Comparison of ENCODE assay signal across 8 cellular contexts in genomic region chr5:52693279-52693678, GRCh38.
DNase-seq lines count a peak whose midpoint lies in the region; ATAC-seq, FAIRE-seq and TF ChIP-seq lines count a peak whose summit lies in the region.

No MANE protein-coding gene starts in this region.

- H3K27ac Mint-ChIP-seq in nephron progenitor cell, result no peak overlapping the region

- peak; percentile 55 for FAIRE-seq in endothelial cell of umbilical vein (lab: Jason Lieb, UNC)

- dilution Hi-C loops in endothelial cell of umbilical vein (cut with MboI; ENCODE audit: extremely low pct_ligation_motif_present, low sequenced_read_pairs), result no loop called here

- H3K4me3 ChIP-seq in endothelial cell of umbilical vein (replicated peaks in 1 of 3; ENCODE audit: insufficient read depth in 1 of 3, low read depth in 1 of 3, low read length in 3 of 3), result no peak overlapping the region

- H4K20me1 ChIP-seq in endothelial cell of umbilical vein (replicated peaks; ENCODE audit: control insufficient read depth, extremely low read depth, insufficient read depth, low read length), result no peaks in the 10 kb centered on the region

- no peaks in the 10 kb centered on the region for H3K4me1 ChIP-seq in endothelial cell of umbilical vein (ENCODE audit: control insufficient read depth, extremely low read depth, insufficient read depth, low read length)

- TF ChIP-seq CTCF in endothelial cell of umbilical vein (IDR thresholded peaks at IDR 0.05; ENCODE audit: extremely low read depth in 1 of 2, insufficient read depth in 1 of 2, low read depth in 1 of 2, low read length in 2 of 2) (peak; percentile 52 to 64), nephron progenitor cell (IDR thresholded peaks at IDR 0.05) (peak; percentile 49)

- H3K4me1 Mint-ChIP-seq in nephron progenitor cell, result peaks cover 7% of the 10 kb centered on the region

- no TSS peak for BruUV-seq in endothelial cell of umbilical vein (replicated peaks; lab: Mats Ljungman, UMichigan)

- TF ChIP-seq POLR2A in endothelial cell of umbilical vein (IDR thresholded peaks at IDR 0.05; ENCODE audit: low read depth, low read length), result no peak

- H3K9ac ChIP-seq in endothelial cell of umbilical vein (replicated peaks; ENCODE audit: extremely low read depth, insufficient read depth, low read length), result no peak overlapping the region

- H3K4me3 Mint-ChIP-seq in nephron progenitor cell, result no peak overlapping the region

- intact Hi-C loops in endothelial cell of umbilical vein (cut with micrococcal nuclease), result loop anchor here (1.0 to 10.0 kb wide), 6 partner anchors 12 to 402 kb away; no protein-coding TSS in a partner anchor

- H3K36me3 Mint-ChIP-seq in nephron progenitor cell (ENCODE audit: low read depth), result no peaks in the 10 kb centered on the region

- no peaks in the 10 kb centered on the region for H3K9me3 Mint-ChIP-seq in nephron progenitor cell

- H3K79me2 ChIP-seq in endothelial cell of umbilical vein (ENCODE audit: control insufficient read depth, insufficient read depth, low read length), result no peaks in the 10 kb centered on the region

- no peak overlapping the region for H3K4me2 ChIP-seq in endothelial cell of umbilical vein (ENCODE audit: insufficient read depth, low read length)

- peaks cover 2% of the 10 kb centered on the region in 2 experiments for H3K27me3 ChIP-seq in endothelial cell of umbilical vein (ENCODE audit: control insufficient read depth in 2 of 2, insufficient read depth in 2 of 2, low read length in 2 of 2)

- peak; percentile 14 for DNase-seq in Daoy (ENCODE audit: low read depth)
- DNase-seq in H4 (ENCODE audit: low spot score), result peak; percentile 14
- DNase-seq in SK-N-DZ (ENCODE audit: low spot score), result peak; percentile 57
- DNase-seq in endothelial cell of umbilical vein (ENCODE audit: low read depth, low spot score), result peak; percentile 56
- DNase-seq in nephron progenitor cell, result no peak

- no peaks in the 10 kb centered on the region for H3K36me3 ChIP-seq in endothelial cell of umbilical vein (ENCODE audit: control insufficient read depth in 2 of 2, extremely low read depth in 1 of 2, insufficient read depth in 2 of 2, low read length in 2 of 2)

- no peak overlapping the region for H3K27ac ChIP-seq in endothelial cell of umbilical vein (ENCODE audit: insufficient read depth, low read depth, low read length)

- no peaks in the 10 kb centered on the region for H3K9me3 ChIP-seq in endothelial cell of umbilical vein (replicated peaks; ENCODE audit: control insufficient read depth, insufficient read depth, low read length)

- ATAC-seq in HG03354 (IDR thresholded peaks at IDR 0.05; ENCODE audit: poor library complexity, severe bottlenecking, unreplicated experiment) (no peak), GM21737 (IDR thresholded peaks at IDR 0.05; ENCODE audit: unreplicated experiment) (no peak), GM21717 (IDR thresholded peaks at IDR 0.05; ENCODE audit: unreplicated experiment) (no peak)

- H2AFZ ChIP-seq in endothelial cell of umbilical vein (ENCODE audit: low read depth, low read length), result no peak overlapping the region

- POLR2A ChIA-PET in endothelial cell of umbilical vein (lab: Charles Lee), result no interaction called here

- H3K27me3 Mint-ChIP-seq in nephron progenitor cell (ENCODE audit: low read depth, poor library complexity), result no peaks in the 10 kb centered on the region

- CTCF ChIA-PET in endothelial cell of umbilical vein (lab: Charles Lee), result interaction anchor here (0.6 to 6.0 kb wide), 43 partner anchors 8 to 250 kb away, joined by 3 to 96 read pairs (median 4); partner anchors contain the start of genes ITGA1 and PELO

- H3K9me1 ChIP-seq in endothelial cell of umbilical vein (replicated peaks; ENCODE audit: control insufficient read depth, extremely low read depth, insufficient read depth, low read length), result no peaks in the 10 kb centered on the region

TF ChIP-seq in endothelial cell of umbilical vein, 7 proteins besides CTCF, POLR2A, EP300 and RAD21:
- TF ChIP-seq FOS (IDR thresholded peaks at IDR 0.05; ENCODE audit: borderline replicate concordance, insufficient read depth, low read length), result no peak
- TF ChIP-seq MYC (IDR thresholded peaks at IDR 0.05; ENCODE audit: low read depth, low read length), result no peak
- no peak for TF ChIP-seq EZH2 (IDR thresholded peaks at IDR 0.05; ENCODE audit: borderline replicate concordance, low read depth, low read length, severe bottlenecking)
- no peak for TF ChIP-seq JUN (IDR thresholded peaks at IDR 0.05; ENCODE audit: borderline replicate concordance, insufficient read depth, insufficient read length, low read depth)
- TF ChIP-seq MAX (IDR thresholded peaks at IDR 0.05; ENCODE audit: insufficient read depth, insufficient read length), result no peak
- no peak for TF ChIP-seq GATA2 (IDR thresholded peaks at IDR 0.05; ENCODE audit: insufficient read depth, insufficient read length, low read depth, low read length)
- TF ChIP-seq POLR2AphosphoS5 (IDR thresholded peaks at IDR 0.05; ENCODE audit: insufficient read depth, low read depth, low read length), result no peak
TF ChIP-seq in endothelial cell of umbilical vein: peak in this region for 0.
